Comparison of ENCODE assay signal across 8 cellular contexts in the genomic region with DNA sequence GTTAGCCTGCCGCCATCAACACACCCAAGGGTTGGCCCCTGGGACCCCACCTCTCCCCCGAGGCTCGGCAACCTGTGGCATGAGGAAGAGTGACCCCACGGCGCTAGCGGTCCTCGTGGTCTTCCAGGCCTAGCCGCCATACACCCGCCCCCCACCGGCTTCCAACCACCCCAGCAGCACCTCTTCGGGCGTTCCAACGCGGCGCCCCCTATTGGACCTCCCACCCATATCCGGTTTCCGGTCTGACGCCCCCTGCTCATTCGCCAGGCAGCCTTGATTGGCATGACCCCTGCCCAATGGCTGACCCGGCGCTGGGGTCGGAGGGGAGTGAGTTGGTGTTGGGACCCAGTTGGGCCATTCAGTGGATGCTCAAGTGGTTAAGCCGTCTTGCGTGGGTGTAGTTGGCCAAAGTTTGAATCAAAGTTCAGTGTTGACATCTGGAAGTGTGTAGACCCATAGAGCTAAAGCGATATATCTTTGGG. TPM values are rescaled to one million over a fixed set of nuclear protein-coding genes. Genes with fewer than 3 reads are reported as not detected.
DNase-seq lines count a peak whose midpoint lies in the region; ATAC-seq, FAIRE-seq and TF ChIP-seq lines count a peak whose summit lies in the region.

A gene (minus strand): TSS at position 210 of the 482 bp plus-strand sequence.

- H3K27me3 Mint-ChIP-seq in GM23338 (ENCODE audit: insufficient read depth, low read depth, poor library complexity) = peaks cover 51% of the 10 kb centered on the region

- H3F3A ChIP-seq in GM23338 (replicated peaks; ENCODE audit: low read depth) = peaks cover 12% of the 10 kb centered on the region; the same call in 1 of the 2 replicates

- H4K8ac ChIP-seq in H1 (ENCODE audit: extremely low read depth, insufficient read depth, low read length) = peak within 1 kb of the TSS; percentile 92

- H3K4me2 ChIP-seq in GM23338 (peak within 1 kb of the TSS; percentile 86), H1 (ENCODE audit: insufficient read depth in 1 of 2, low read depth in 2 of 2, low read length in 2 of 2) (peak within 1 kb of the TSS; percentile 98)

- H3K4me3 ChIP-seq in GM23338 (peak within 1 kb of the TSS; percentile 90), H1 (ENCODE audit: extremely low read depth in 1 of 4, insufficient read depth in 2 of 4, low read depth in 3 of 4, low read length in 4 of 4) (peak within 1 kb of the TSS; percentile 68 to 88 (median 78))

- H2BK5ac ChIP-seq in H1 (ENCODE audit: low read depth, low read length) = peak within 1 kb of the TSS; percentile 83

- H3K27ac ChIP-seq in GM23338 (ENCODE audit: low read depth) = peak within 1 kb of the TSS; percentile 78
- peak within 1 kb of the TSS; percentile 87 for H3K27ac ChIP-seq in H1 (ENCODE audit: low read depth, low read length)

- POLR2A ChIA-PET in H1 (lab: Charles Lee; ENCODE audit: partially characterized antibody) = interaction anchor here (1.2 to 13.4 kb wide), 8 partner anchors 11 to 199 kb away, joined by 3 to 163 read pairs (median 8); a partner anchor contains a TSS

- H3K56ac ChIP-seq in H1 (replicated peaks; ENCODE audit: insufficient read length, low read depth, low read length) = peak within 1 kb of the TSS; percentile 52

- H2AFZ ChIP-seq in GM23338 (peak within 1 kb of the TSS; percentile 89), H1 (ENCODE audit: low read length) (no peak within 1 kb of the TSS)

- H2BK15ac ChIP-seq in H1 (ENCODE audit: low read length) = peak within 1 kb of the TSS; percentile 72; the same call in 1 of the 2 replicates

- ATAC-seq in GM23338 = peak; percentile 63

- H2BK12ac ChIP-seq in H1 (ENCODE audit: low read depth, low read length) = peak within 1 kb of the TSS; percentile 93

- no peaks in the 10 kb centered on the region for H3K9me2 ChIP-seq in GM23338 (ENCODE audit: insufficient read depth)

- H3K79me2 ChIP-seq in GM23338 (replicated peaks; ENCODE audit: insufficient read depth) (peaks cover 78% of the 10 kb centered on the region), H1 (ENCODE audit: control insufficient read depth in 1 of 2, insufficient read depth in 2 of 2, low read length in 2 of 2) (peaks cover 40 to 62% of the 10 kb centered on the region in 2 experiments)

- peaks cover 39% of the 10 kb centered on the region for H3K4me1 ChIP-seq in GM23338 (ENCODE audit: insufficient read depth)
- H3K4me1 ChIP-seq in H1 (replicated peaks in 1 of 4; ENCODE audit: control insufficient read depth in 3 of 4, insufficient read depth in 4 of 4, low read length in 3 of 4) = peaks cover 0 to 32% (median 15%) of the 10 kb centered on the region in 4 experiments; a peak in 6 of 7 replicates

- peak within 1 kb of the TSS; percentile 60 for H4K91ac ChIP-seq in H1 (replicated peaks; ENCODE audit: insufficient read length, low read length)

- peak within 1 kb of the TSS; percentile 48 for H2BK120ac ChIP-seq in H1 (replicated peaks; ENCODE audit: low read depth, low read length)

- H3K14ac ChIP-seq in H1 (ENCODE audit: insufficient read length) = no peak within 1 kb of the TSS

- DNase-seq in ELF-1 (ENCODE audit: low read depth, low spot score) (peak; percentile 91), GM23338 (ENCODE audit: low spot score) (peak; percentile 95), NCI-H1694 (lab: John Stamatoyannopoulos, UW) (peak; percentile 82), H1 (ENCODE audit: low read depth in 1 of 2, low spot score in 2 of 2) (peak; percentile 76 to 96), midbrain (lab: John Stamatoyannopoulos, UW) (peak; percentile 67), DMS153 (lab: John Stamatoyannopoulos, UW) (no peak)
- DNase-seq in activated CD8-positive, alpha-beta memory T cell treated with anti-CD3 and anti-CD28 coated beads for 1 hour (ENCODE audit: extremely low read depth in 1 of 2, low read depth in 1 of 2) = peak; percentile 62
- peak; percentile 40 to 63 for DNase-seq in stimulated activated CD8-positive, alpha-beta memory T cell treated with anti-CD3 and anti-CD28 coated beads, Interleukin-2, amount 100 ng/mL, for 1 hour (ENCODE audit: low read depth in 2 of 2)

- peak within 1 kb of the TSS; percentile 90 for H3K27ac Mint-ChIP-seq in GM23338

- TF ChIP-seq POLR2A in H1 (IDR thresholded peaks at IDR 0.05; ENCODE audit: control extremely low read depth in 1 of 2, low read depth in 2 of 2, low read length in 2 of 2) = no peak; a peak in 1 of 3 replicates

- H3K9ac ChIP-seq in H1 (replicated peaks in 1 of 4; ENCODE audit: extremely low read depth in 1 of 4, low read depth in 3 of 4, low read length in 3 of 4) = peak within 1 kb of the TSS; percentile 81 to 86 (median 82)

- H3K36me3 ChIP-seq in GM23338 (ENCODE audit: insufficient read depth) = 0 out of 2 replicates have a peak, but pooled peaks cover 6% of the 10 kb centered on the region
- H3K36me3 ChIP-seq in H1 (ENCODE audit: control insufficient read depth in 2 of 4, insufficient read depth in 4 of 4, low read length in 3 of 4) = peaks cover 0 to 22% (median 10%) of the 10 kb centered on the region in 4 experiments; a peak in 5 of 8 replicates

- peak within 1 kb of the TSS; percentile 82 for H3K18ac ChIP-seq in H1 (ENCODE audit: extremely low read depth, low read length)

- peak in 1 of 2 experiments; percentile 20; a peak in 1 of 4 replicates for TF ChIP-seq CTCF in GM23338 (conservative IDR thresholded peaks at IDR 0.05; ENCODE audit: low read depth in 2 of 2)
- peak in 2 of 3 experiments; percentile 9 to 11; a peak in 2 of 4 replicates for TF ChIP-seq CTCF in H1 (IDR thresholded peaks at IDR 0.05; ENCODE audit: control extremely low read depth in 1 of 3, insufficient read depth in 1 of 3, low read depth in 1 of 3, low read length in 3 of 3)

- peaks cover 21% of the 10 kb centered on the region for H3K23me2 ChIP-seq in H1 (ENCODE audit: low read depth, low read length)

- H3K4ac ChIP-seq in H1 (replicated peaks; ENCODE audit: insufficient read length, low read depth, low read length) = peak within 1 kb of the TSS; percentile 74

- no peak for FAIRE-seq in H1 (lab: Jason Lieb, UNC)

- H3K9me3 Mint-ChIP-seq in GM23338 = no peaks in the 10 kb centered on the region; the same call in 2 of the 3 replicates

- H2BK20ac ChIP-seq in H1 (ENCODE audit: low read length) = 0 out of 2 replicates have a peak within 1 kb of the TSS, but pooled peaks have one; percentile 18

- H4K20me1 ChIP-seq in GM23338 (replicated peaks; ENCODE audit: insufficient read depth) = peaks cover 13% of the 10 kb centered on the region
- peaks cover 4 to 17% of the 10 kb centered on the region in 2 experiments for H4K20me1 ChIP-seq in H1 (replicated peaks in 1 of 2; ENCODE audit: control insufficient read depth in 1 of 2, insufficient read depth in 2 of 2, low read length in 2 of 2)

- peaks cover 64% of the 10 kb centered on the region for H3K4me1 Mint-ChIP-seq in GM23338

- peak within 1 kb of the TSS; percentile 83 for H3K4me3 Mint-ChIP-seq in GM23338

- no peak within 1 kb of the TSS for H3K23ac ChIP-seq in H1 (ENCODE audit: insufficient read length)

- CTCF ChIA-PET in H1 (lab: Charles Lee; ENCODE audit: partially characterized antibody) = interaction anchor here (0.5 to 5.0 kb wide), 9 partner anchors 13 to 1231 kb away, joined by 3 to 57 read pairs (median 4); no protein-coding TSS in a partner anchor

- no peaks in the 10 kb centered on the region; a peak in 1 of 4 replicates for H3K9me3 ChIP-seq in H1 (ENCODE audit: insufficient read depth in 2 of 2, low read depth in 1 of 2, low read length in 1 of 2)

- H3K36me3 Mint-ChIP-seq in GM23338 (ENCODE audit: low read depth) = peaks cover 66% of the 10 kb centered on the region

- peak within 1 kb of the TSS; percentile 24 for H4K5ac ChIP-seq in H1 (ENCODE audit: insufficient read length, low read depth, low read length)

- WGBS in H1 (ENCODE audit: extremely low coverage in 1 of 2, insufficient coverage in 1 of 2, insufficient read length in 1 of 2, insufficient replicate concordance in 2 of 2, low coverage in 1 of 2, low lambda C conversion rate in 2 of 2, missing lambda C conversion rate in 1 of 2), 2 experiments = 53% methylated on average over 15 of the region's 25 CpGs; no CpG with 5 or more reads in 1 of the 2 experiments

- peaks cover 43% of the 10 kb centered on the region for H3K27me3 ChIP-seq in GM23338 (ENCODE audit: insufficient read depth)
- H3K27me3 ChIP-seq in H1 (replicated peaks in 1 of 4; ENCODE audit: control insufficient read depth in 3 of 4, extremely low read depth in 1 of 4, insufficient read depth in 3 of 4, low read length in 3 of 4) = peaks cover 16 to 47% (median 41%) of the 10 kb centered on the region in 4 experiments

- peak within 1 kb of the TSS; percentile 83 for H2AK5ac ChIP-seq in H1 (ENCODE audit: low read depth, low read length)

- H3K79me1 ChIP-seq in H1 (ENCODE audit: low read depth, low read length) = peaks cover 4% of the 10 kb centered on the region; the same call in 1 of the 2 replicates

- no peak for TF ChIP-seq RAD21 in H1 (IDR thresholded peaks at IDR 0.05 in 1 of 2, conservative IDR thresholded peaks at IDR 0.05 in 1 of 2; ENCODE audit: low read depth in 2 of 2, low read length in 2 of 2)

- no peak for TF ChIP-seq EP300 in H1 (IDR thresholded peaks at IDR 0.05; ENCODE audit: borderline replicate concordance in 1 of 2, low read depth in 2 of 2, low read length in 2 of 2)

TF ChIP-seq in GM23338, 12 proteins besides CTCF, POLR2A, EP300 and RAD21 (continues in another document):
- no peak for TF ChIP-seq STAT1 (IDR thresholded peaks at IDR 0.05; ENCODE audit: unreplicated experiment)
- TF ChIP-seq JUNB (IDR thresholded peaks at IDR 0.05; ENCODE audit: unreplicated experiment) = no peak
- no peak for TF ChIP-seq ZNF331 (CRISPR knock-in tag; IDR thresholded peaks at IDR 0.05; ENCODE audit: low read depth)
- no peak for TF ChIP-seq CREB1 (CRISPR knock-in tag; IDR thresholded peaks at IDR 0.05; ENCODE audit: low read depth)

TF ChIP-seq in H1, 55 proteins besides CTCF, POLR2A, EP300 and RAD21 (continues in another document):
- TF ChIP-seq SP2 (IDR thresholded peaks at IDR 0.05; ENCODE audit: low read length) (peak; percentile 55), CHD2 (IDR thresholded peaks at IDR 0.05; ENCODE audit: low read length) (peak; percentile 84), CBX8 (IDR thresholded peaks at IDR 0.05; ENCODE audit: borderline replicate concordance, low read depth, low read length) (no peak)

RNA-seq across cellular contexts. Expression of the gene that starts here (rescaled TPM):
- 12.1 and 15.0 TPM in 2 replicates for total RNA-seq in GM23338 (2014; rRNA removed; shearing (Covaris generic))
- polyA plus RNA-seq in GM23338 (2016; fragmentation: Nextera tagmentation; extraction: Ambion mirVana) (11.3 and 12.3 TPM in 2 replicates), H1 (2011; rRNA removed) (4.7 and 5.4 TPM in 2 replicates)
- total RNA-seq in H1 (2021; fragmentation: NEBNext Ultra II Directional; extraction: Animal tissue kit (Norgen Biotek cat#: 25700)) = 11.7 and 13.7 TPM in 2 replicates
- 5.8 TPM for polyA plus RNA-seq in H1 (2011; cell fraction: cytosol; rRNA removed)
- 15.2 TPM for polyA plus RNA-seq in H1 (2011; cell fraction: nucleus; rRNA removed)
- 4.0 to 6.0 TPM (median 5.4 TPM) in 4 replicates for polyA plus RNA-seq in H1 (2012, experiment 1 of 2)
- polyA plus RNA-seq in H1 (2012, experiment 2 of 2) = 4.3 TPM
- 2.2 TPM for polyA plus RNA-seq in H1 (2013, experiment 1 of 2)
- polyA plus RNA-seq in H1 (2013, experiment 2 of 2) = 2.1 TPM
- polyA minus RNA-seq in H1 (2011; rRNA and poly(A)+ RNA removed) = 5.8 and 6.2 TPM in 2 replicates
- polyA minus RNA-seq in H1 (2011; cell fraction: cytosol; rRNA and poly(A)+ RNA removed) = 7.9 TPM
- 20.0 TPM for polyA minus RNA-seq in H1 (2011; cell fraction: nucleus; rRNA and poly(A)+ RNA removed)
